Comparison of ENCODE assay signal across 9 cellular contexts in the genomic region with DNA sequence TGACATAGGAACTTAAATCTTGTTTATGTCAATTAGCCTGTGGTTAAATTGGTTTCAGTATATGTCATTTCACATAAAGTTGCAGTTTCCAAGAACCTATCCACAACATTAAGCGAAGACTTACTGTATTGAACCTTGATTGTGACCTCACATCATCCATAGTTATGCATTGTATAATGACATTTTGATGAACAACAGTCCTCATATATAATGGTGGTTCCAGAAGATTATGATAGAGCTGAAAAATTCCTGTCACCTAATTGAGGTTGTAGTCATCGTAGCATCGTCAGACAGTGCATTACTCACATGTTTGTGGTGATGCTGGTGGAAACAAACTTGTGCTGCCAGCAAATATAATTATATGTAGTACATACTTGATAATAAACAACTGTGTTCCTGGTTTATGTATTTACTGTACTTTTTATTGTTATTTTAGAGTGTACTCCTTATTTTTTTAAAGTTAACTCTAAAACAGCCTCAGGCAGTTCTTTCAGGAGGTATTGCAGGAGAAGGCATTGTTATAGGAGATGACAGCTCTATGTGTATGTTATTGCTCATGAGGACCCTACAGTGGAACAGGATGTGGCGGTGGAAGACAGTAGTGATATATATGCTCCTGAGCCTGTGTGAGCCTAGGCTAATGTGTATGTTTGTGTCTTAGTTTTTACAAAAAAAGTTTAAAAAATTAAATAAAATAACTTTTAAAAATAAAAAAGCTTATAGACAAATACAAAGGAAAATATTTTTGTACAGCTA. TPM values are rescaled to one million over a fixed set of nuclear protein-coding genes. Genes with fewer than 3 reads are reported as not detected.
DNase-seq lines count a peak whose midpoint lies in the region; ATAC-seq and TF ChIP-seq lines count a peak whose summit lies in the region.
"Had no signal": no experiment of that assay in that cellular context is flagged by ENCODE, and none has a peak within 500 bp of the region (broad histone marks: within the 10 kb centered on the region; RNA-seq: fewer than 3 reads in every experiment).

No MANE protein-coding gene starts in this region.

- H3K56ac ChIP-seq in H9 (ENCODE audit: insufficient read length, low read depth, low read length) = no peak overlapping the region

- ATAC-seq in GM19351 (IDR thresholded peaks at IDR 0.05; ENCODE audit: unreplicated experiment) = peak; percentile 74
- ATAC-seq in HG03342 (IDR thresholded peaks at IDR 0.05; ENCODE audit: unreplicated experiment) = peak; percentile 53
- no peak for ATAC-seq in left lung

- no peak overlapping the region for H2AK5ac ChIP-seq in H9 (ENCODE audit: insufficient read length, low read length)

- H2BK20ac ChIP-seq in H9 (ENCODE audit: low read depth, low read length, poor library complexity, severe bottlenecking) = no peak overlapping the region

- H3K9ac ChIP-seq in H9 (ENCODE audit: extremely low read depth, insufficient read length, low read length) = no peak overlapping the region

- no peak overlapping the region for H4K5ac ChIP-seq in H9 (ENCODE audit: insufficient read length, low read depth, low read length)

- H3K23me2 ChIP-seq in H9 (ENCODE audit: insufficient read length, low read depth, low read length, poor library complexity, severe bottlenecking) = no peaks in the 10 kb centered on the region

- intact Hi-C loops in left lung (cut with DNase I) = no loop called here

- in situ Hi-C loops in astrocyte of the spinal cord (cut with HindIII; ENCODE audit: low sequenced_read_pairs) = no loop called here

- peak overlapping the region; percentile 50 for H3K27ac ChIP-seq in ACC112 (ENCODE audit: low read depth, low read length)
- no peak overlapping the region for H3K27ac ChIP-seq in H9 (ENCODE audit: insufficient read length, low read depth, low read length)
- H3K27ac ChIP-seq in left lung = no peak overlapping the region

- no CpG with 5 or more reads among the region's 4 CpGs for WGBS in H9 (ENCODE audit: extremely low coverage, insufficient read length, low lambda C conversion rate)

- no peak overlapping the region for H3K4me2 ChIP-seq in H9 (ENCODE audit: insufficient read depth, insufficient read length, low read length)

- H3K27ac Mint-ChIP-seq in H9 = no peak overlapping the region

- no peak overlapping the region for H2BK5ac ChIP-seq in H9 (ENCODE audit: insufficient read length, low read length)

- no peak overlapping the region for H3K4me3 ChIP-seq in ACC112 (ENCODE audit: low read depth, low read length)
- H3K4me3 ChIP-seq in astrocyte of the spinal cord (ENCODE audit: low read depth, low read length) = no peak overlapping the region
- no peak overlapping the region for H3K4me3 ChIP-seq in left lung

- H2BK15ac ChIP-seq in H9 (ENCODE audit: low read depth, low read length) = no peak overlapping the region

- H4K20me1 ChIP-seq in H9 (ENCODE audit: control insufficient read depth, insufficient read depth, insufficient read length) = no peaks in the 10 kb centered on the region

- H3K4me3 Mint-ChIP-seq in H9 = no peak overlapping the region

- TF ChIP-seq CTCF in astrocyte of the spinal cord (IDR thresholded peaks at IDR 0.05; ENCODE audit: low read depth, low read length) = no peak
- no peak for TF ChIP-seq CTCF in H9 (conservative IDR thresholded peaks at IDR 0.05)
- TF ChIP-seq CTCF in left lung (IDR thresholded peaks at IDR 0.05) = no peak

- peak; percentile 74 for DNase-seq in astrocyte of the spinal cord (ENCODE audit: low read depth, low spot score)
- DNase-seq in NCI-H2029 treated with DMSO at 0.1 percent for 48 hours (lab: John Stamatoyannopoulos, UW) = no peak
- no peak for DNase-seq in H9
- no peak for DNase-seq in stimulated activated CD4-positive, alpha-beta T cell treated with anti-CD3 and anti-CD28 coated beads, Interleukin-4, amount 100 ng/mL, for 24 hours
- no peak for DNase-seq in left lung
- DNase-seq: NCI-H187 treated with DMSO at 0.1 percent for 48 hours had no signal

- H2BK120ac ChIP-seq in H9 (ENCODE audit: low read depth, low read length, poor library complexity, severe bottlenecking) = no peak overlapping the region

- no peak overlapping the region for H3K23ac ChIP-seq in H9 (ENCODE audit: insufficient read length, low read depth, low read length)

- no peaks in the 10 kb centered on the region for H3K27me3 ChIP-seq in ACC112 (ENCODE audit: insufficient read depth, low read length)
- no peaks in the 10 kb centered on the region for H3K27me3 ChIP-seq in H9 (ENCODE audit: insufficient read depth, low read length)
- no peaks in the 10 kb centered on the region for H3K27me3 ChIP-seq in left lung

- 0 out of 5 replicates have a peak, but pooled peaks cover 0 to 5% of the 10 kb centered on the region in 2 experiments for H3K9me3 Mint-ChIP-seq in H9

- H3K79me2 ChIP-seq in ACC112 (ENCODE audit: control insufficient read depth, insufficient read depth, low read length, unreplicated experiment) (peaks cover 30% of the 10 kb centered on the region), H9 (ENCODE audit: insufficient read depth, low read length) (peaks cover 2% of the 10 kb centered on the region; the same call in 1 of the 2 replicates)

- peaks cover 25% of the 10 kb centered on the region for H3K4me1 ChIP-seq in ACC112 (ENCODE audit: control insufficient read depth, insufficient read depth, low read length, unreplicated experiment)
- H3K4me1 ChIP-seq in H9 (ENCODE audit: insufficient read depth, low read length) = no peaks in the 10 kb centered on the region
- no peaks in the 10 kb centered on the region for H3K4me1 ChIP-seq in left lung

- H3K18ac ChIP-seq in H9 (ENCODE audit: insufficient read length, low read depth, low read length) = no peak overlapping the region

- H3K79me1 ChIP-seq in H9 (ENCODE audit: insufficient read depth, low read depth, low read length, poor library complexity, severe bottlenecking) = peaks cover 5% of the 10 kb centered on the region

- H3K9me3 ChIP-seq in H9 (ENCODE audit: control insufficient read depth, low read depth, low read length) = no peaks in the 10 kb centered on the region
- H3K9me3 ChIP-seq in left lung = no peaks in the 10 kb centered on the region

- H2AFZ ChIP-seq in ACC112 (ENCODE audit: low read length, unreplicated experiment) (no peak overlapping the region), H9 (ENCODE audit: low read length) (no peak overlapping the region)

- no peak overlapping the region for H2BK12ac ChIP-seq in H9 (ENCODE audit: insufficient read length, low read depth, low read length)

- no peak overlapping the region for H3K14ac ChIP-seq in H9 (ENCODE audit: insufficient read depth, low read length)

- H4K91ac ChIP-seq in H9 (ENCODE audit: insufficient read length, low read depth, low read length) = no peak overlapping the region

- no peaks in the 10 kb centered on the region for H3K27me3 Mint-ChIP-seq in H9 (ENCODE audit: low read depth)

- no peak overlapping the region for H3T11ph ChIP-seq in H9 (ENCODE audit: low read length)

- H3K4ac ChIP-seq in H9 (ENCODE audit: low read depth, low read length) = no peak overlapping the region

- peaks cover 6 to 7% (median 6%) of the 10 kb centered on the region in 3 experiments; a peak in 6 of 7 replicates for H3K36me3 Mint-ChIP-seq in H9 (ENCODE audit: insufficient read depth in 1 of 3, low read depth in 3 of 3)

- no peak overlapping the region for H4K8ac ChIP-seq in H9 (replicated peaks; ENCODE audit: insufficient read length, low read depth, low read length)

- H3K4me1 Mint-ChIP-seq in H9 = no peaks in the 10 kb centered on the region

- H3K36me3 ChIP-seq in ACC112 (ENCODE audit: insufficient read depth, low read length) (no peaks in the 10 kb centered on the region), left lung (no peaks in the 10 kb centered on the region)

RNA-seq across cellular contexts. Expression of a gene that starts 56.6 kb away (rescaled TPM):
- total RNA-seq in H9 (2021) (89.1 and 99.7 TPM in 2 replicates), left lung (10 to 100 TPM; 53.7 to 59.1 TPM)
